In genomic region chr15:92884813-92885461, GRCh38 we compare ENCODE assay signal across 8 cellular contexts. TPM values are rescaled to one million over a fixed set of nuclear protein-coding genes. Genes with fewer than 3 reads are reported as not detected.
DNase-seq lines count a peak whose midpoint lies in the region; ATAC-seq and TF ChIP-seq lines count a peak whose summit lies in the region.

No MANE protein-coding gene starts in this region.

- peak overlapping the region; percentile 98 for H3K4me3 Mint-ChIP-seq in activated CD4-positive, alpha-beta memory T cell treated with anti-CD3 and anti-CD28 coated beads for 36 hours
- peak overlapping the region; percentile 89 to 90 for H3K4me3 Mint-ChIP-seq in stimulated activated naive B cell treated with anti-CD40 and anti-IgM and Interleukin-4, amounts not matched to agents 10 μg/mL and 1 μg/mL and 100 μg/mL, for 72 hours

- H3K27me3 ChIP-seq in heart left ventricle (no peaks in the 10 kb centered on the region), iPS-18a (ENCODE audit: control insufficient read depth, insufficient read depth, low read length) (no peaks in the 10 kb centered on the region)

- peak overlapping the region; percentile 98 for H3K9ac ChIP-seq in iPS-18a (ENCODE audit: low read length)

- CTCF ChIA-PET in activated CD4-positive, alpha-beta memory T cell treated with anti-CD3 and anti-CD28 coated beads for 36 hours (lab: Charles Lee) = interaction anchor here (0.6 to 8.5 kb wide), 8 partner anchors 11 to 75 kb away, joined by 3 to 79 read pairs (median 4); partner anchors contain the start of gene CHD2

- ATAC-seq in heart left ventricle (no peak), left ventricle myocardium superior (no peak), GM21515 (IDR thresholded peaks at IDR 0.05; ENCODE audit: unreplicated experiment) (no peak), HG02759 (IDR thresholded peaks at IDR 0.05; ENCODE audit: unreplicated experiment) (no peak)
- no peak for ATAC-seq in stimulated activated naive B cell treated with anti-CD40 and anti-IgM and Interleukin-4, amounts not matched to agents 10 μg/mL and 1 μg/mL and 100 μg/mL, for 72 hours (replicated peaks)

- no peaks in the 10 kb centered on the region for H3K9me3 Mint-ChIP-seq in activated CD4-positive, alpha-beta memory T cell treated with anti-CD3 and anti-CD28 coated beads for 36 hours
- no peaks in the 10 kb centered on the region for H3K9me3 Mint-ChIP-seq in stimulated activated naive B cell treated with anti-CD40 and anti-IgM and Interleukin-4, amounts not matched to agents 10 μg/mL and 1 μg/mL and 100 μg/mL, for 72 hours

- peak overlapping the region; percentile 99 for H3K27ac Mint-ChIP-seq in activated CD4-positive, alpha-beta memory T cell treated with anti-CD3 and anti-CD28 coated beads for 36 hours
- H3K27ac Mint-ChIP-seq in stimulated activated naive B cell treated with anti-CD40 and anti-IgM and Interleukin-4, amounts not matched to agents 10 μg/mL and 1 μg/mL and 100 μg/mL, for 72 hours = peak overlapping the region; percentile 97

- peaks cover 6 to 68% (median 56%) of the 10 kb centered on the region in 12 donors for H3K4me1 ChIP-seq in heart left ventricle
- H3K4me1 ChIP-seq in iPS-18a (ENCODE audit: control insufficient read depth, low read depth, low read length) = peaks cover 33% of the 10 kb centered on the region

- no peaks in the 10 kb centered on the region for H3K27me3 Mint-ChIP-seq in activated CD4-positive, alpha-beta memory T cell treated with anti-CD3 and anti-CD28 coated beads for 36 hours
- no peaks in the 10 kb centered on the region for H3K27me3 Mint-ChIP-seq in stimulated activated naive B cell treated with anti-CD40 and anti-IgM and Interleukin-4, amounts not matched to agents 10 μg/mL and 1 μg/mL and 100 μg/mL, for 72 hours

- TF ChIP-seq CTCF in heart left ventricle (IDR thresholded peaks at IDR 0.05) = no peak

- POLR2A ChIA-PET in activated CD4-positive, alpha-beta memory T cell treated with anti-CD3 and anti-CD28 coated beads for 36 hours (lab: Charles Lee) = interaction anchor here (0.6 to 18.2 kb wide), 9 partner anchors 10 to 81 kb away, joined by 3 to 733 read pairs (median 72); partner anchors contain the start of gene CHD2

- H3K36me3 Mint-ChIP-seq in activated CD4-positive, alpha-beta memory T cell treated with anti-CD3 and anti-CD28 coated beads for 36 hours = peaks cover 59% of the 10 kb centered on the region
- H3K36me3 Mint-ChIP-seq in stimulated activated naive B cell treated with anti-CD40 and anti-IgM and Interleukin-4, amounts not matched to agents 10 μg/mL and 1 μg/mL and 100 μg/mL, for 72 hours = peaks cover 35 to 39% of the 10 kb centered on the region in 2 donors

- DNase-seq in heart left ventricle (no peak), left ventricle myocardium superior (no peak), AG20443 (ENCODE audit: low spot score) (no peak)
- DNase-seq in activated CD4-positive, alpha-beta memory T cell treated with anti-CD3 and anti-CD28 coated beads for 36 hours = no peak
- no peak for DNase-seq in stimulated activated naive B cell treated with anti-CD40 and anti-IgM and Interleukin-4, amounts not matched to agents 10 μg/mL and 1 μg/mL and 100 μg/mL, for 72 hours

- 0 to 1% (median 1%) methylated on average over 3 of the region's 3 CpGs for WGBS in heart left ventricle, 4 donors

- no peak for TF ChIP-seq POLR2A in heart left ventricle (IDR thresholded peaks at IDR 0.05)

- H3K9me3 ChIP-seq in heart left ventricle (no peaks in the 10 kb centered on the region), iPS-18a (ENCODE audit: control insufficient read depth, low read depth, low read length) (no peaks in the 10 kb centered on the region)

- peaks cover 0 to 46% (median 43%) of the 10 kb centered on the region in 9 donors for H3K36me3 ChIP-seq in heart left ventricle
- peaks cover 44% of the 10 kb centered on the region for H3K36me3 ChIP-seq in iPS-18a (ENCODE audit: control insufficient read depth, low read depth, low read length)

- intact Hi-C loops in heart left ventricle (cut with DNase I) (loop anchor here in 8 of 10 donors (2.0 to 5.0 kb wide), 6 partner anchors 14 to 73 kb away; partner anchors contain the start of gene CHD2 (in 3 of the 8)), left ventricle myocardium superior (cut with micrococcal nuclease) (loop anchor here (5.0 kb wide), 2 partner anchors 53 to 73 kb away; no protein-coding TSS in a partner anchor)
- intact Hi-C loops in activated CD4-positive, alpha-beta memory T cell treated with anti-CD3 and anti-CD28 coated beads for 36 hours (cut with micrococcal nuclease) = no loop called here

- peak overlapping the region; percentile 11 to 100 (median 99) for H3K27ac ChIP-seq in heart left ventricle
- peak overlapping the region; percentile 47 for H3K27ac ChIP-seq in iPS-18a (ENCODE audit: low read length)

- peak overlapping the region; percentile 64 to 99 (median 88) for H3K4me3 ChIP-seq in heart left ventricle
- peak overlapping the region; percentile 99 for H3K4me3 ChIP-seq in iPS-18a (ENCODE audit: low read length)

- H3K4me1 Mint-ChIP-seq in activated CD4-positive, alpha-beta memory T cell treated with anti-CD3 and anti-CD28 coated beads for 36 hours (ENCODE audit: low read depth) = peaks cover 52% of the 10 kb centered on the region
- peaks cover 11 to 39% of the 10 kb centered on the region in 2 donors for H3K4me1 Mint-ChIP-seq in stimulated activated naive B cell treated with anti-CD40 and anti-IgM and Interleukin-4, amounts not matched to agents 10 μg/mL and 1 μg/mL and 100 μg/mL, for 72 hours

RNA-seq across cellular contexts. Expression of gene CHD2, which starts 15.2 kb away (rescaled TPM):
- 10 to 100 TPM; 28.3 to 76.8 (median 46.4) TPM for total RNA-seq in heart left ventricle
- 10 to 100 TPM; 23.1 to 28.7 TPM for polyA plus RNA-seq in heart left ventricle
- 57.2 TPM for total RNA-seq in left ventricle myocardium superior
- total RNA-seq in activated CD4-positive, alpha-beta memory T cell treated with anti-CD3 and anti-CD28 coated beads for 36 hours = 100 to 1,000 TPM; 113 to 121 TPM
